In genomic region chr1:200673952-200674823, GRCh38 we compare ENCODE assay signal across 1 cellular context.
TF ChIP-seq lines count a peak whose summit lies in the region.

No MANE protein-coding gene starts in this region.

TF ChIP-seq in IMR-90, 13 proteins besides CTCF, POLR2A, EP300 and RAD21:
- TF ChIP-seq MXI1 (IDR thresholded peaks at IDR 0.05; ENCODE audit: borderline replicate concordance, low read depth, low read length) (no peak), SMC3 (IDR thresholded peaks at IDR 0.05; ENCODE audit: low read depth, low read length) (no peak), CEBPB (IDR thresholded peaks at IDR 0.05; ENCODE audit: low read depth, low read length) (peak; percentile 71; the same call in 1 of the 2 replicates), CHD1 (IDR thresholded peaks at IDR 0.05; ENCODE audit: low read depth, low read length) (no peak)
